In the genomic region with DNA sequence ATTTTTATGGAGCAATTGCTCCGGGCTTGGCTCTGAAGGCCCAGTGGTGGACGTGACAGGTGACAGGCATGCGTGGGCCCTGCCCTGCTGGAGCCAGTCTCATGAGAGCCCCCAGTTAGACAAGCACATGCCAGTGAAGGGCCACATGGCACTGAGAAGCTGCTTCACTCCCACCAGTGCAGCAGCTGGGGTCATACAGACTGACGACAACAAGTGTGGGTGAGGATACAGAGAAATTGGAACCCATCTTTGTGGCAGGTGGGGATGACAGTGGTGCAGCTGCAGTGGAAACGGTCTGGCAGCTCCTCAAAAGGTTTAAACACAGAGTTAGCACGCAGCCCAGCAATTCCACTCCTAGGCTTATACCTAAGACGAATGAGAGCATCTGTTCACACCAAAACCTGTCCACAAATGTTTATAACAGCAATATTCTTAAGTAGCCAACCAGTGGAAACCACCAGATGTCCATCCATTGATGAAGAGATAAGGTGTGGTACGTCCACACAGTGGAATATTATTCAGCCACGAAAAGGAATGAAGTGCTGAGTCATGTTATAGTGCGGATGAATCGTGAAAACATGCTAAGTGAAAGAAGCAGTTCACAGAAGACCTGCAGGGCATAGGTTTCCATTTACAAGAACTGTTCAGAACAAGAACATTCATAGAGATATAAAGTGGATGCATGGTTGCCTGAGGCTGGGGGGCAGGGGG, we compare ENCODE assay signal across 13 cellular contexts. TPM values are rescaled to one million over a fixed set of nuclear protein-coding genes. Genes with fewer than 3 reads are reported as not detected.
DNase-seq lines count a peak whose midpoint lies in the region; ATAC-seq and TF ChIP-seq lines count a peak whose summit lies in the region.
"Had no signal": no experiment of that assay in that cellular context is flagged by ENCODE, and none has a peak within 500 bp of the region (broad histone marks: within the 10 kb centered on the region; RNA-seq: fewer than 3 reads in every experiment).

No MANE protein-coding gene starts in this region.

- CTCF ChIA-PET in RWPE1 (lab: Yijun Ruan, JAX) = interaction anchor here (0.5 to 2.0 kb wide), 3 partner anchors 10 to 492 kb away, joined by 3 to 11 read pairs (median 4); no protein-coding TSS in a partner anchor

- intact Hi-C loops in natural killer cell (cut with micrococcal nuclease) = no loop called here

- H3K36me3 Mint-ChIP-seq in HFFc6 (ENCODE audit: low read depth) = peaks cover 6% of the 10 kb centered on the region; the same call in 1 of the 2 replicates
- H3K36me3 Mint-ChIP-seq in glutamatergic neuron (ENCODE audit: unreplicated experiment) = no peaks in the 10 kb centered on the region
- H3K36me3 Mint-ChIP-seq in stimulated activated naive B cell treated with anti-CD40 and anti-IgM and Interleukin-4, amounts not matched to agents 10 μg/mL and 1 μg/mL and 100 μg/mL, for 72 hours = no peaks in the 10 kb centered on the region
- no peaks in the 10 kb centered on the region for H3K36me3 Mint-ChIP-seq in natural killer cell
- H3K36me3 Mint-ChIP-seq in T-helper 2 cell treated with Interferon-gamma antibody and Interleukin-4, amounts not matched to agents 5 μg/mL and 100 μg/mL, for 36 hours (ENCODE audit: low read depth) = no peaks in the 10 kb centered on the region
- H3K36me3 Mint-ChIP-seq: CD4-positive, CD25-positive, alpha-beta regulatory T cell had no signal

- H3K27ac Mint-ChIP-seq in HFFc6 (peak overlapping the region; percentile 99), glutamatergic neuron (ENCODE audit: unreplicated experiment) (peak overlapping the region; percentile 22), natural killer cell (no peak overlapping the region)
- peak overlapping the region; percentile 42 for H3K27ac Mint-ChIP-seq in stimulated activated naive B cell treated with anti-CD40 and anti-IgM and Interleukin-4, amounts not matched to agents 10 μg/mL and 1 μg/mL and 100 μg/mL, for 72 hours
- no peak overlapping the region for H3K27ac Mint-ChIP-seq in T-helper 2 cell treated with Interferon-gamma antibody and Interleukin-4, amounts not matched to agents 5 μg/mL and 100 μg/mL, for 36 hours

- peak overlapping the region; percentile 52 for H3K27ac ChIP-seq in RWPE1

- TF ChIP-seq CTCF in HFFc6 (IDR thresholded peaks at IDR 0.05) (no peak), RWPE1 (conservative IDR thresholded peaks at IDR 0.05; ENCODE audit: low read depth) (no peak), glutamatergic neuron (IDR thresholded peaks at IDR 0.05; ENCODE audit: partially characterized antibody, unreplicated experiment) (no peak), natural killer cell (IDR thresholded peaks at IDR 0.05) (no peak)

- POLR2A ChIA-PET in RWPE1 (lab: Yijun Ruan, JAX; ENCODE audit: low non-redundant PET) = no interaction called here

- DNase-seq in HFFc6 (no peak), RWPE1 (ENCODE audit: low spot score) (no peak), glutamatergic neuron (no peak), natural killer cell (no peak)
- no peak for DNase-seq in stimulated activated naive B cell treated with anti-CD40 and anti-IgM and Interleukin-4, amounts not matched to agents 10 μg/mL and 1 μg/mL and 100 μg/mL, for 72 hours
- no peak for DNase-seq in T-helper 2 cell treated with Interferon-gamma antibody and Interleukin-4, amounts not matched to agents 5 μg/mL and 100 μg/mL, for 36 hours (ENCODE audit: low spot score)
- DNase-seq in activated CD8-positive, alpha-beta memory T cell treated with anti-CD3 and anti-CD28 coated beads, Interleukin-2, amount 50 U/mL, for 48 hours = no peak
- DNase-seq: activated naive CD4-positive, alpha-beta T cell treated with Interleukin-2 at 50 U/mL for 16 hours; CD4-positive, CD25-positive, alpha-beta regulatory T cell; NCI-H187; NCI-H82 had no signal

- H3K4me3 Mint-ChIP-seq in HFFc6 (no peak overlapping the region; the same call in 1 of the 2 replicates), glutamatergic neuron (ENCODE audit: unreplicated experiment) (no peak overlapping the region), natural killer cell (no peak overlapping the region)
- H3K4me3 Mint-ChIP-seq in stimulated activated naive B cell treated with anti-CD40 and anti-IgM and Interleukin-4, amounts not matched to agents 10 μg/mL and 1 μg/mL and 100 μg/mL, for 72 hours = no peak overlapping the region
- no peak overlapping the region for H3K4me3 Mint-ChIP-seq in T-helper 2 cell treated with Interferon-gamma antibody and Interleukin-4, amounts not matched to agents 5 μg/mL and 100 μg/mL, for 36 hours
- H3K4me3 Mint-ChIP-seq: CD4-positive, CD25-positive, alpha-beta regulatory T cell had no signal

- H3K4me1 Mint-ChIP-seq in HFFc6 (ENCODE audit: low read depth) (peaks cover 53% of the 10 kb centered on the region), glutamatergic neuron (ENCODE audit: low read depth, unreplicated experiment) (peaks cover 10% of the 10 kb centered on the region), natural killer cell (no peaks in the 10 kb centered on the region)
- H3K4me1 Mint-ChIP-seq in stimulated activated naive B cell treated with anti-CD40 and anti-IgM and Interleukin-4, amounts not matched to agents 10 μg/mL and 1 μg/mL and 100 μg/mL, for 72 hours = peaks cover 5 to 10% of the 10 kb centered on the region in 2 donors
- no peaks in the 10 kb centered on the region for H3K4me1 Mint-ChIP-seq in T-helper 2 cell treated with Interferon-gamma antibody and Interleukin-4, amounts not matched to agents 5 μg/mL and 100 μg/mL, for 36 hours (ENCODE audit: low read depth)
- H3K4me1 Mint-ChIP-seq: CD4-positive, CD25-positive, alpha-beta regulatory T cell had no signal

- no peak for ATAC-seq in stimulated activated naive B cell treated with anti-CD40 and anti-IgM and Interleukin-4, amounts not matched to agents 10 μg/mL and 1 μg/mL and 100 μg/mL, for 72 hours (replicated peaks)
- no peak for ATAC-seq in natural killer cell

- peaks cover 2% of the 10 kb centered on the region for H3K27me3 Mint-ChIP-seq in HFFc6 (ENCODE audit: insufficient read depth)
- peaks cover 4% of the 10 kb centered on the region for H3K27me3 Mint-ChIP-seq in glutamatergic neuron (ENCODE audit: unreplicated experiment)
- peaks cover 4 to 11% of the 10 kb centered on the region in 2 donors for H3K27me3 Mint-ChIP-seq in stimulated activated naive B cell treated with anti-CD40 and anti-IgM and Interleukin-4, amounts not matched to agents 10 μg/mL and 1 μg/mL and 100 μg/mL, for 72 hours
- no peaks in the 10 kb centered on the region for H3K27me3 Mint-ChIP-seq in natural killer cell (ENCODE audit: low read depth in 2 of 2)
- H3K27me3 Mint-ChIP-seq in T-helper 2 cell treated with Interferon-gamma antibody and Interleukin-4, amounts not matched to agents 5 μg/mL and 100 μg/mL, for 36 hours (ENCODE audit: low read depth) = no peaks in the 10 kb centered on the region
- H3K27me3 Mint-ChIP-seq: CD4-positive, CD25-positive, alpha-beta regulatory T cell had no signal

- H3K9me3 Mint-ChIP-seq in HFFc6 (no peaks in the 10 kb centered on the region), glutamatergic neuron (ENCODE audit: unreplicated experiment) (peaks cover 12% of the 10 kb centered on the region), natural killer cell (no peaks in the 10 kb centered on the region)
- no peaks in the 10 kb centered on the region for H3K9me3 Mint-ChIP-seq in stimulated activated naive B cell treated with anti-CD40 and anti-IgM and Interleukin-4, amounts not matched to agents 10 μg/mL and 1 μg/mL and 100 μg/mL, for 72 hours
- H3K9me3 Mint-ChIP-seq in T-helper 2 cell treated with Interferon-gamma antibody and Interleukin-4, amounts not matched to agents 5 μg/mL and 100 μg/mL, for 36 hours = no peaks in the 10 kb centered on the region
- H3K9me3 Mint-ChIP-seq: CD4-positive, CD25-positive, alpha-beta regulatory T cell had no signal

RNA-seq across cellular contexts. Expression of a gene that starts 12.5 kb away (rescaled TPM):
- total RNA-seq in HFFc6 (2021; fragmentation: NEBNext Ultra II Directional; extraction: Animal tissue kit (Norgen Biotek cat#: 25700)) = not detected
- total RNA-seq in glutamatergic neuron (ENCODE audit: unreplicated experiment) (not detected), natural killer cell (not detected)
- total RNA-seq: CD4-positive, CD25-positive, alpha-beta regulatory T cell; lung microvascular endothelial cell; SK-MEL-5 had no signal

Comparison
In these comparisons a context has a peak if more than half of its experiments do, and no peak if none do; other contexts are left out.
1. H3K27ac Mint-ChIP-seq: peak in HFFc6 (single experiment), glutamatergic neuron (single experiment) and stimulated activated naive B cell treated with anti-CD40 and anti-IgM and Interleukin-4, amounts not matched to agents 10 μg/mL and 1 μg/mL and 100 μg/mL, for 72 hours (single experiment); none in natural killer cell (0 of 2) and T-helper 2 cell treated with Interferon-gamma antibody and Interleukin-4, amounts not matched to agents 5 μg/mL and 100 μg/mL, for 36 hours (single experiment).